ENCODE assay signal across 9 cellular contexts in genomic region chr18:45874501-45875184, GRCh38. TPM values are rescaled to one million over a fixed set of nuclear protein-coding genes. Genes with fewer than 3 reads are reported as not detected.
DNase-seq lines count a peak whose midpoint lies in the region; ATAC-seq, FAIRE-seq and TF ChIP-seq lines count a peak whose summit lies in the region.
"Had no signal": no experiment of that assay in that cellular context is flagged by ENCODE, and none has a peak within 500 bp of the region (broad histone marks: within the 10 kb centered on the region; RNA-seq: fewer than 3 reads in every experiment).

No MANE protein-coding gene starts in this region.

- FAIRE-seq in frontal cortex (lab: Jason Lieb, UNC): no peak
- FAIRE-seq: keratinocyte had no signal

- peak; percentile 39 to 51 for DNase-seq in activated CD4-positive, alpha-beta T cell treated with anti-CD3 and anti-CD28 coated beads, Interleukin-2, amount 50 U/mL, for 4 hours
- DNase-seq in stimulated activated CD4-positive, alpha-beta T cell treated with anti-CD3 and anti-CD28 coated beads, Interleukin-12 subunit alpha, Interleukin-12 subunit beta, amount 100 ng/mL, for 24 hours (ENCODE audit: low read depth in 2 of 2): peak; percentile 42
- DNase-seq in cerebellum (ENCODE audit: low spot score): no peak
- DNase-seq in NCI-H526 treated with DMSO at 0.1 percent for 48 hours (lab: John Stamatoyannopoulos, UW): no peak
- no peak for DNase-seq in frontal cortex (ENCODE audit: low spot score in 2 of 2)
- DNase-seq in esophagus squamous epithelium (lab: John Stamatoyannopoulos, UW): no peak

- H3K9me3 ChIP-seq in esophagus squamous epithelium: no peaks in the 10 kb centered on the region

- 70 to 86% methylated on average over 5 of the region's 5 CpGs for WGBS in esophagus squamous epithelium, 2 donors

- no peaks in the 10 kb centered on the region for H3K4me1 ChIP-seq in esophagus squamous epithelium

- no peaks in the 10 kb centered on the region for H3K27me3 ChIP-seq in esophagus squamous epithelium

- TF ChIP-seq POLR2A in esophagus squamous epithelium (IDR thresholded peaks at IDR 0.05): no peak

- peaks cover 0 to 96% (median 10%) of the 10 kb centered on the region in 3 donors for H3K36me3 ChIP-seq in esophagus squamous epithelium

- no peak overlapping the region for H3K4me3 ChIP-seq in esophagus squamous epithelium

- no peak overlapping the region for H3K27ac ChIP-seq in esophagus squamous epithelium

- no peak for TF ChIP-seq CTCF in esophagus squamous epithelium (IDR thresholded peaks at IDR 0.05)

- intact Hi-C loops in esophagus squamous epithelium (cut with DNase I): no loop called here

- peak; percentile 94 for ATAC-seq in GM19025 (IDR thresholded peaks at IDR 0.05; ENCODE audit: low read depth, unreplicated experiment)
- peak; percentile 83 for ATAC-seq in HG03097 (IDR thresholded peaks at IDR 0.05; ENCODE audit: low FRiP score, unreplicated experiment)

RNA-seq across cellular contexts. Expression of gene SIGLEC15, which starts 49.2 kb away (rescaled TPM):
- total RNA-seq in cerebellum: 0.18 TPM
- total RNA-seq in frontal cortex: not detected
- total RNA-seq in esophagus squamous epithelium: not detected

Comparison
In these comparisons a context has a peak if more than half of its experiments do, and no peak if none do; other contexts are left out.
1. DNase-seq: peak in activated CD4-positive, alpha-beta T cell treated with anti-CD3 and anti-CD28 coated beads, Interleukin-2, amount 50 U/mL, for 4 hours (2 of 2) and stimulated activated CD4-positive, alpha-beta T cell treated with anti-CD3 and anti-CD28 coated beads, Interleukin-12 subunit alpha, Interleukin-12 subunit beta, amount 100 ng/mL, for 24 hours (2 of 2); none in cerebellum (single experiment), NCI-H526 treated with DMSO at 0.1 percent for 48 hours (single experiment), frontal cortex (0 of 2) and esophagus squamous epithelium (single experiment).